Comparison of ENCODE assay signal across 1 cellular context in genomic region chr14:102991376-102991775, GRCh38.
TF ChIP-seq lines count a peak whose summit lies in the region.

No MANE protein-coding gene starts in this region.

TF ChIP-seq in IMR-90, 13 proteins besides CTCF, POLR2A, EP300 and RAD21 (continued from another document):
- TF ChIP-seq ELK1 (IDR thresholded peaks at IDR 0.05; ENCODE audit: borderline replicate concordance, low read depth, low read length) (no peak), FOS (IDR thresholded peaks at IDR 0.05; ENCODE audit: low read depth, low read length) (no peak), BHLHE40 (IDR thresholded peaks at IDR 0.05; ENCODE audit: low read depth, low read length) (no peak), SMC3 (IDR thresholded peaks at IDR 0.05; ENCODE audit: low read depth, low read length) (no peak), CEBPB (IDR thresholded peaks at IDR 0.05; ENCODE audit: low read depth, low read length) (no peak), MAZ (IDR thresholded peaks at IDR 0.05; ENCODE audit: borderline replicate concordance, low read depth, low read length) (no peak), RFX5 (IDR thresholded peaks at IDR 0.05; ENCODE audit: low read depth, low read length) (no peak), RCOR1 (IDR thresholded peaks at IDR 0.05; ENCODE audit: insufficient replicate concordance, low read length) (no peak), CHD1 (IDR thresholded peaks at IDR 0.05; ENCODE audit: low read depth, low read length) (no peak), NFE2L2 (IDR thresholded peaks at IDR 0.05; ENCODE audit: low read depth, low read length) (no peak), MAFK (IDR thresholded peaks at IDR 0.05; ENCODE audit: low read depth, low read length) (no peak), MXI1 (IDR thresholded peaks at IDR 0.05; ENCODE audit: borderline replicate concordance, low read depth, low read length) (no peak)
